In the genomic region with DNA sequence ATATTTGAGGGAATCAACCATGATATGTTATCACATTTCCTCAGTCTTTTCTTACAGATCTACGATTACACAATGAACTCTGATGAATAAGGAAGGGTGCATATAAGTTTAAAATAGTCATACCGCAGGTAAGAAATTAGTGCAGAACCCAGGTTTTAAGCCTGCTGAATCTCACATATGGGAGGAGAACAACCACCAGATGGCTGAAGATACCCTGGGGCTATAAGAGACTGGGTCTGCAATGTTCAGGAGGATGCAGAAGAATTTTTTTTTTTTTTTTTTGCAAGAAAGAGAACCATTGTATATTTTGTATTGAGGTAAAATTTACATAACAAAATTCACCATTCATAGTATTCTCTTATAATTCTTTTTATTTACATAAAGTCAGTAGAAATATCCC, we compare ENCODE assay signal across 21 cellular contexts.
"Had no signal": no experiment of that assay in that cellular context is flagged by ENCODE, and none has a peak within 500 bp of the region (broad histone marks: within the 10 kb centered on the region; RNA-seq: fewer than 3 reads in every experiment).

No MANE protein-coding gene starts in this region.

- H3K36me3 ChIP-seq: heart left ventricle, neutrophil, right lobe of liver, tibial artery, upper lobe of left lung, uterus had no signal

- H3K4me1 Mint-ChIP-seq: naive thymus-derived CD4-positive, alpha-beta T cell; stimulated activated memory B cell treated with anti-CD40 and anti-IgM and Interleukin-4, amounts not matched to agents 10 μg/mL and 1 μg/mL and 100 μg/mL, for 72 hours had no signal

- ATAC-seq: heart left ventricle; left colon; left ventricle myocardium superior; naive thymus-derived CD4-positive, alpha-beta T cell; psoas muscle; right lobe of liver; stimulated activated memory B cell treated with anti-CD40 and anti-IgM and Interleukin-4, amounts not matched to agents 10 μg/mL and 1 μg/mL and 100 μg/mL, for 72 hours had no signal

- H3K9me3 Mint-ChIP-seq: stimulated activated memory B cell treated with anti-CD40 and anti-IgM and Interleukin-4, amounts not matched to agents 10 μg/mL and 1 μg/mL and 100 μg/mL, for 72 hours; stimulated activated naive CD8-positive, alpha-beta T cell treated with anti-CD3 and anti-CD28 coated beads, Interleukin-15, Interleukin-2, amounts not matched to agents 100 ng/mL and 50 ng/mL, for 24 hours had no signal

- DNase-seq: dermis blood vessel endothelial cell; effector CD4-positive, alpha-beta T cell; foreskin melanocyte; heart left ventricle; hippocampal formation; left colon; left ventricle myocardium superior; mesenchymal stem cell; naive thymus-derived CD4-positive, alpha-beta T cell; psoas muscle; retina; right lobe of liver; stimulated activated CD4-positive, alpha-beta T cell treated with anti-CD3 and anti-CD28 coated beads, Interleukin-4, amount 100 ng/mL, for 1 hour; stimulated activated CD8-positive, alpha-beta memory T cell treated with anti-CD3 and anti-CD28 coated beads, Interleukin-4, amount 100 ng/mL, for 48 hours; tibial artery; upper lobe of left lung; uterus had no signal

- H3K27me3 ChIP-seq: heart left ventricle, neutrophil, right lobe of liver, tibial artery, upper lobe of left lung, uterus had no signal

- H3K4me3 ChIP-seq: heart left ventricle, lung, psoas muscle, right lobe of liver, tibial artery, upper lobe of left lung, uterus had no signal

- H3K4me3 Mint-ChIP-seq: naive thymus-derived CD4-positive, alpha-beta T cell; stimulated activated memory B cell treated with anti-CD40 and anti-IgM and Interleukin-4, amounts not matched to agents 10 μg/mL and 1 μg/mL and 100 μg/mL, for 72 hours; stimulated activated naive CD8-positive, alpha-beta T cell treated with anti-CD3 and anti-CD28 coated beads, Interleukin-15, Interleukin-2, amounts not matched to agents 100 ng/mL and 50 ng/mL, for 24 hours had no signal

- H3K27ac Mint-ChIP-seq: naive thymus-derived CD4-positive, alpha-beta T cell; stimulated activated memory B cell treated with anti-CD40 and anti-IgM and Interleukin-4, amounts not matched to agents 10 μg/mL and 1 μg/mL and 100 μg/mL, for 72 hours; stimulated activated naive CD8-positive, alpha-beta T cell treated with anti-CD3 and anti-CD28 coated beads, Interleukin-15, Interleukin-2, amounts not matched to agents 100 ng/mL and 50 ng/mL, for 24 hours had no signal

- H3K4me1 ChIP-seq: heart left ventricle, psoas muscle, right lobe of liver, tibial artery, upper lobe of left lung, uterus had no signal

- H3K36me3 Mint-ChIP-seq: naive thymus-derived CD4-positive, alpha-beta T cell; stimulated activated memory B cell treated with anti-CD40 and anti-IgM and Interleukin-4, amounts not matched to agents 10 μg/mL and 1 μg/mL and 100 μg/mL, for 72 hours had no signal

- H3K27me3 Mint-ChIP-seq: stimulated activated memory B cell treated with anti-CD40 and anti-IgM and Interleukin-4, amounts not matched to agents 10 μg/mL and 1 μg/mL and 100 μg/mL, for 72 hours; stimulated activated naive CD8-positive, alpha-beta T cell treated with anti-CD3 and anti-CD28 coated beads, Interleukin-15, Interleukin-2, amounts not matched to agents 100 ng/mL and 50 ng/mL, for 24 hours had no signal

- H3K27ac ChIP-seq: heart left ventricle, neutrophil, psoas muscle, right lobe of liver, tibial artery, upper lobe of left lung, uterus had no signal
